In genomic region chr6:1310628-1311399, GRCh38 we compare ENCODE assay signal across 10 cellular contexts. TPM values are rescaled to one million over a fixed set of nuclear protein-coding genes. Genes with fewer than 3 reads are reported as not detected.
DNase-seq lines count a peak whose midpoint lies in the region; ATAC-seq and TF ChIP-seq lines count a peak whose summit lies in the region.
"Had no signal": no experiment of that assay in that cellular context is flagged by ENCODE, and none has a peak within 500 bp of the region (broad histone marks: within the 10 kb centered on the region; RNA-seq: fewer than 3 reads in every experiment).

No MANE protein-coding gene starts in this region.

- peaks cover 6% of the 10 kb centered on the region; the same call in 1 of the 2 replicates for H3F3A ChIP-seq in GM23338 (replicated peaks; ENCODE audit: low read depth)

- POLR2A ChIA-PET in WTC11 (lab: Charles Lee) = interaction anchor here (1.0 kb wide), 1 partner anchor 10 kb away, joined by 3 read pairs; no protein-coding TSS in a partner anchor

- H2AFZ ChIP-seq in GM23338 (peak overlapping the region; percentile 72), hepatocyte (peak overlapping the region; percentile 46)

- intact Hi-C loops in gastrocnemius medialis (cut with DNase I; ENCODE audit: low total_unique reads) = loop anchor here (5.0 kb wide), 1 partner anchor 71 kb away; no protein-coding TSS in a partner anchor

- H3K36me3 Mint-ChIP-seq in GM23338 (ENCODE audit: low read depth) (no peaks in the 10 kb centered on the region; the same call in 2 of the 3 replicates), WTC11 (no peaks in the 10 kb centered on the region)

- H3K4me2 ChIP-seq in GM23338 (peak overlapping the region; percentile 91), hepatocyte (peak overlapping the region; percentile 87)

- TF ChIP-seq CTCF in GM23338 (conservative IDR thresholded peaks at IDR 0.05; ENCODE audit: low read depth in 2 of 2) (no peak), WTC11 (IDR thresholded peaks at IDR 0.05) (no peak), hepatocyte (IDR thresholded peaks at IDR 0.05; ENCODE audit: poor library complexity) (no peak), gastrocnemius medialis (IDR thresholded peaks at IDR 0.05 in 4 of 5, conservative IDR thresholded peaks at IDR 0.05 in 1 of 5) (no peak)

- H3K4me3 ChIP-seq in GM23338 (peak overlapping the region; percentile 67), hepatocyte (peak overlapping the region; percentile 25), gastrocnemius medialis (peak overlapping the region; percentile 39 to 66 (median 42))

- CTCF ChIA-PET in WTC11 (lab: Charles Lee) = interaction anchor here (0.6 to 3.9 kb wide), 6 partner anchors 47 to 398 kb away, joined by 3 to 24 read pairs (median 5); no protein-coding TSS in a partner anchor

- H3K27me3 Mint-ChIP-seq in GM23338 (ENCODE audit: insufficient read depth, low read depth, poor library complexity) = peaks cover 73% of the 10 kb centered on the region
- H3K27me3 Mint-ChIP-seq in WTC11 (ENCODE audit: low read depth) = peaks cover 96% of the 10 kb centered on the region

- H3K27me3 ChIP-seq in GM23338 (ENCODE audit: insufficient read depth) (peaks cover 88% of the 10 kb centered on the region), hepatocyte (peaks cover 54% of the 10 kb centered on the region), gastrocnemius medialis (peaks cover 43 to 65% (median 60%) of the 10 kb centered on the region in 3 donors)

- DNase-seq in GM23338 (ENCODE audit: low spot score) (peak; percentile 66), WTC11 (ENCODE audit: low spot score) (peak; percentile 60), hepatocyte (ENCODE audit: low spot score) (peak; percentile 73), gastrocnemius medialis (no peak), EL (no peak)
- DNase-seq in stimulated activated CD4-positive, alpha-beta T cell treated with anti-CD3 and anti-CD28 coated beads, Interleukin-2, amount 100 ng/mL, for 24 hours = no peak
- DNase-seq: HCEC 1CT had no signal

- WGBS in hepatocyte (ENCODE audit: low lambda C conversion rate, missing lambda C conversion rate) = 9% methylated on average over 43 of the region's 43 CpGs

- H3K9me2 ChIP-seq in GM23338 (ENCODE audit: insufficient read depth) (no peaks in the 10 kb centered on the region), hepatocyte (replicated peaks; ENCODE audit: insufficient read depth) (no peaks in the 10 kb centered on the region)

- H3K27ac Mint-ChIP-seq in GM23338 = no peak overlapping the region
- no peak overlapping the region for H3K27ac Mint-ChIP-seq in WTC11

- in situ Hi-C loops in gastrocnemius medialis (cut with MboI; ENCODE audit: low sequenced_read_pairs in 4 of 4) = no loop called here

- ATAC-seq in GM23338 = peak; percentile 19
- ATAC-seq in WTC11 = peak; percentile 19; the same call in 1 of the 2 replicates
- no peak for ATAC-seq in gastrocnemius medialis
- ATAC-seq in HG02870 (IDR thresholded peaks at IDR 0.05; ENCODE audit: unreplicated experiment) = no peak
- no peak for ATAC-seq in GM19328 (IDR thresholded peaks at IDR 0.05; ENCODE audit: unreplicated experiment)

- no peak for TF ChIP-seq POLR2A in gastrocnemius medialis (IDR thresholded peaks at IDR 0.05)

- H3K27ac ChIP-seq in GM23338 (ENCODE audit: low read depth) (no peak overlapping the region), hepatocyte (peak overlapping the region; percentile 78), gastrocnemius medialis (no peak overlapping the region)

- peaks cover 3% of the 10 kb centered on the region; the same call in 2 of the 3 replicates for H3K9me3 Mint-ChIP-seq in GM23338
- peaks cover 6% of the 10 kb centered on the region for H3K9me3 Mint-ChIP-seq in WTC11

- peaks cover 2% of the 10 kb centered on the region for H3K9me3 ChIP-seq in hepatocyte (ENCODE audit: low read depth)
- no peaks in the 10 kb centered on the region for H3K9me3 ChIP-seq in gastrocnemius medialis

- H4K20me1 ChIP-seq in GM23338 (replicated peaks; ENCODE audit: insufficient read depth) (peaks cover 16% of the 10 kb centered on the region), hepatocyte (ENCODE audit: insufficient read depth, poor library complexity, severe bottlenecking) (no peaks in the 10 kb centered on the region)

- peak overlapping the region; percentile 74 for H3K4me3 Mint-ChIP-seq in GM23338
- peak overlapping the region; percentile 84 for H3K4me3 Mint-ChIP-seq in WTC11

- H3K4me1 Mint-ChIP-seq in GM23338 (peaks cover 15% of the 10 kb centered on the region), WTC11 (peaks cover 28% of the 10 kb centered on the region)

- no peaks in the 10 kb centered on the region for H3K36me3 ChIP-seq in GM23338 (ENCODE audit: insufficient read depth)
- no peaks in the 10 kb centered on the region for H3K36me3 ChIP-seq in hepatocyte (replicated peaks; ENCODE audit: insufficient read depth, low read depth)
- no peaks in the 10 kb centered on the region for H3K36me3 ChIP-seq in gastrocnemius medialis

- no peaks in the 10 kb centered on the region for H3K79me2 ChIP-seq in GM23338 (replicated peaks; ENCODE audit: insufficient read depth)
- peaks cover 16% of the 10 kb centered on the region for H3K79me2 ChIP-seq in hepatocyte

- H3K4me1 ChIP-seq in GM23338 (ENCODE audit: insufficient read depth) (peaks cover 20% of the 10 kb centered on the region), hepatocyte (ENCODE audit: insufficient read depth) (peaks cover 12% of the 10 kb centered on the region), gastrocnemius medialis (peaks cover 1 to 13% of the 10 kb centered on the region in 2 donors)

TF ChIP-seq in GM23338, 12 proteins besides CTCF, POLR2A, EP300 and RAD21:
- TF ChIP-seq EZH2 (IDR thresholded peaks at IDR 0.05; ENCODE audit: low read depth, unreplicated experiment) (peak; percentile 78), NANOG (IDR thresholded peaks at IDR 0.05; ENCODE audit: borderline replicate concordance) (no peak)

TF ChIP-seq in WTC11, 78 proteins besides CTCF, POLR2A, EP300 and RAD21:
- no peak for TF ChIP-seq MAX (CRISPR knock-in tag; IDR thresholded peaks at IDR 0.05)
- no peak for TF ChIP-seq SMAD4 (CRISPR knock-in tag; IDR thresholded peaks at IDR 0.05)
- TF ChIP-seq ESRRA (CRISPR knock-in tag; IDR thresholded peaks at IDR 0.05; ENCODE audit: borderline replicate concordance) = no peak
- no peak for TF ChIP-seq CREB1 (CRISPR knock-in tag; IDR thresholded peaks at IDR 0.05)
- TF ChIP-seq, protein P1, sequence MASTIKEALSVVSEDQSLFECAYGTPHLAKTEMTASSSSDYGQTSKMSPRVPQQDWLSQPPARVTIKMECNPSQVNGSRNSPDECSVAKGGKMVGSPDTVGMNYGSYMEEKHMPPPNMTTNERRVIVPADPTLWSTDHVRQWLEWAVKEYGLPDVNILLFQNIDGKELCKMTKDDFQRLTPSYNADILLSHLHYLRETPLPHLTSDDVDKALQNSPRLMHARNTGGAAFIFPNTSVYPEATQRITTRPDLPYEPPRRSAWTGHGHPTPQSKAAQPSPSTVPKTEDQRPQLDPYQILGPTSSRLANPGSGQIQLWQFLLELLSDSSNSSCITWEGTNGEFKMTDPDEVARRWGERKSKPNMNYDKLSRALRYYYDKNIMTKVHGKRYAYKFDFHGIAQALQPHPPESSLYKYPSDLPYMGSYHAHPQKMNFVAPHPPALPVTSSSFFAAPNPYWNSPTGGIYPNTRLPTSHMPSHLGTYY (CRISPR knock-in tag; IDR thresholded peaks at IDR 0.05) = no peak
- TF ChIP-seq FOXK1 (CRISPR knock-in tag; IDR thresholded peaks at IDR 0.05) = no peak
- no peak for TF ChIP-seq ZNF263 (CRISPR knock-in tag; IDR thresholded peaks at IDR 0.05; ENCODE audit: low read depth)
- no peak for TF ChIP-seq GRHL2 (CRISPR knock-in tag; IDR thresholded peaks at IDR 0.05; ENCODE audit: insufficient replicate concordance, severe bottlenecking)
- no peak for TF ChIP-seq ZNF232 (CRISPR knock-in tag; IDR thresholded peaks at IDR 0.05)
- no peak for TF ChIP-seq SMAD3 (CRISPR knock-in tag; IDR thresholded peaks at IDR 0.05; ENCODE audit: borderline replicate concordance)
- no peak for TF ChIP-seq TEAD4 (CRISPR knock-in tag; IDR thresholded peaks at IDR 0.05)
- no peak for TF ChIP-seq SOX15 (CRISPR knock-in tag; IDR thresholded peaks at IDR 0.05)

RNA-seq across cellular contexts. Expression of gene FOXQ1, which starts 1.1 kb away (rescaled TPM):
- total RNA-seq in GM23338 (2014; rRNA removed; shearing (Covaris generic)) = not detected in 2 replicates
- polyA plus RNA-seq in GM23338 (2016; fragmentation: Nextera tagmentation; extraction: Ambion mirVana) (not detected in 2 replicates), hepatocyte (15.1 and 25.9 TPM in 2 replicates)
- total RNA-seq in WTC11 (2021) (0.25 to 0.35 TPM (median 0.30 TPM) in 3 replicates), hepatocyte (12.8 and 14.2 TPM in 2 replicates), gastrocnemius medialis (under 1 TPM in 1 of 4 donors, not detected in 3; 0.42 TPM)
- total RNA-seq: SK-MEL-5 had no signal

Comparison
In these comparisons a context has a peak if more than half of its experiments do, and no peak if none do; other contexts are left out.
1. ATAC-seq: peak in GM23338 (single experiment) and WTC11 (single experiment); none in gastrocnemius medialis (0 of 2), HG02870 (single experiment) and GM19328 (single experiment).
2. DNase-seq: peak in GM23338 (single experiment), WTC11 (single experiment) and hepatocyte (single experiment); none in gastrocnemius medialis (0 of 2), stimulated activated CD4-positive, alpha-beta T cell treated with anti-CD3 and anti-CD28 coated beads, Interleukin-2, amount 100 ng/mL, for 24 hours (0 of 2) and EL (single experiment).
3. Peak in every context shown above with its lines, with median percentiles within 50 percentile points of each other: H3K4me3 ChIP-seq.